ENCODE assay signal across 9 cellular contexts in the genomic region with DNA sequence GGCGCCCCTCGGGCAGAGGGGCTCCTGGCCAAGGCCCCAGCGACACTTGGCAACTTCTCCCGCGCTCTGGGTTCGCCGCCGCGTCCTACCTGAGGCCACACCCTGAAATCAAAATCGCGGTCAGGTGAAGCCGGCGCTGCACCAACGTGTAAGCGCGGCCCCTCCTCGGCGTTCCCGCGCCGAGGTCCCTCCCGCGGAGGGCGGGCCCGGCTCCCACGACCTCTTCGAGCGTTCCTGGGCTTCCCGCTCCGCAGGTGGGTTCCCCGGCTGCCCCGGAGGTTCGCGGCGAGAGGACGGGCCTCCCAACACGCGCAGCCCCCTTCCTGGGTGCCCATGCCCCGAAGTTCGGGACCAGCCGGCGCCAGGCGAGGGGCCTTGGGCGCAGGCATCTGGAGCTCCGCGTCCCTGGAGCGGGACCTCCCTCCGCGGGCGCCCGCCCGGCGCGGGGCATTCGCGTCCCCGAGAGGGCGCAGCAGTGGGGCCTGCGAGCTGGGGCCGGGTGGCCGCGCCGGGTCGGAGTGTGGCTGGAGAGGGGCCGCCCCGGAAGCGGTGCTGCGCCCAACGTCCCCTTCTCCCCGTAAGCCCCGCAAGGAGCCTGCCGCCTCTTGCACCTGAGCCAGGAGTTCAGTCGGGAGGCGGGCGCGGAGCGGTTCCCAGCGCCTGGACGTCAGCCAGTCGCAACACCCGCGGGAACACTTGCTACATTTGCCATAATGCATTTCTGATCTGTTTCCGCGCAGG. TPM values are rescaled to one million over a fixed set of nuclear protein-coding genes. Genes with fewer than 3 reads are reported as not detected.
DNase-seq lines count a peak whose midpoint lies in the region; ATAC-seq and TF ChIP-seq lines count a peak whose summit lies in the region.
"Had no signal": no experiment of that assay in that cellular context is flagged by ENCODE, and none has a peak within 500 bp of the region (broad histone marks: within the 10 kb centered on the region; RNA-seq: fewer than 3 reads in every experiment).

No MANE protein-coding gene starts in this region.

- H3K27ac Mint-ChIP-seq in Caco-2 (ENCODE audit: unreplicated experiment) (peak overlapping the region; percentile 56), IgD-negative memory B cell (peak overlapping the region in 1 of 3 donors; percentile 57)

- H3K27me3 Mint-ChIP-seq in Caco-2 (ENCODE audit: insufficient read depth, unreplicated experiment) (no peaks in the 10 kb centered on the region), IgD-negative memory B cell (peaks cover 17% of the 10 kb centered on the region)

- POLR2A ChIA-PET in Caco-2 (lab: Charles Lee), result interaction anchor here (0.6 kb wide), 1 partner anchor 41 kb away, joined by 3 read pairs; no protein-coding TSS in a partner anchor

- intact Hi-C loops in Caco-2 (cut with micrococcal nuclease; ENCODE audit: unreplicated experiment), result loop anchor here (2.0 kb wide), 1 partner anchor 14 kb away; the partner anchor contains the start of gene PAK6
- intact Hi-C loops in spleen (cut with DNase I; ENCODE audit: low total_unique reads), result no loop called here

- no peak for TF ChIP-seq POLR2A in spleen (IDR thresholded peaks at IDR 0.05)

- H3K4me3 Mint-ChIP-seq in Caco-2 (ENCODE audit: unreplicated experiment) (peak overlapping the region; percentile 86), IgD-negative memory B cell (peak overlapping the region; percentile 57 to 92 (median 84))

- no peak overlapping the region for H3K27ac ChIP-seq in spleen

- H3K9me3 Mint-ChIP-seq in Caco-2 (ENCODE audit: unreplicated experiment) (no peaks in the 10 kb centered on the region), IgD-negative memory B cell (peaks cover 0 to 1% (median 0%) of the 10 kb centered on the region in 3 donors)

- H3K9me3 ChIP-seq in Caco-2 (no peaks in the 10 kb centered on the region), adipocyte (ENCODE audit: control insufficient read depth, low read length) (no peaks in the 10 kb centered on the region), spleen (no peaks in the 10 kb centered on the region)

- H3K4me1 ChIP-seq in Caco-2 (peaks cover 17% of the 10 kb centered on the region), adipocyte (ENCODE audit: control insufficient read depth, insufficient read depth, low read length) (peaks cover 10% of the 10 kb centered on the region), spleen (peaks cover 0 to 22% (median 18%) of the 10 kb centered on the region in 6 donors)

- no TSS peak for BruUV-seq in Caco-2 (replicated peaks; lab: Mats Ljungman, UMichigan)

- 0 to 4% (median 2%) methylated on average over 36 to 84 of the region's 84 CpGs for WGBS in spleen, 5 donors

- no peak for ATAC-seq in GM21825 (IDR thresholded peaks at IDR 0.05; ENCODE audit: unreplicated experiment)

- no peaks in the 10 kb centered on the region for H3K27me3 ChIP-seq in Caco-2 (replicated peaks; ENCODE audit: control insufficient read depth, insufficient read depth, low read length)
- H3K27me3 ChIP-seq in adipocyte (replicated peaks; ENCODE audit: control insufficient read depth, insufficient read depth, low read length), result peaks cover 48% of the 10 kb centered on the region
- H3K27me3 ChIP-seq in spleen (replicated peaks in 1 of 7), result peaks cover 0 to 57% (median 32%) of the 10 kb centered on the region in 7 donors

- CTCF ChIA-PET in Caco-2 (lab: Charles Lee), result interaction anchor here (0.9 to 1.2 kb wide), 4 partner anchors 10 to 85 kb away, joined by 3 to 5 read pairs (median 4); no protein-coding TSS in a partner anchor

- H3K36me3 Mint-ChIP-seq in Caco-2 (ENCODE audit: insufficient read depth, unreplicated experiment) (peaks cover 19% of the 10 kb centered on the region), IgD-negative memory B cell (no peaks in the 10 kb centered on the region)

- H3K9ac ChIP-seq in adipocyte (ENCODE audit: low read length), result peak overlapping the region; percentile 41

- no peak for TF ChIP-seq CTCF in Caco-2 (IDR thresholded peaks at IDR 0.05; ENCODE audit: insufficient read depth in 1 of 2, low read depth in 1 of 2, low read length in 1 of 2, severe bottlenecking in 1 of 2, unreplicated experiment in 1 of 2)
- no peak for TF ChIP-seq CTCF in spleen (IDR thresholded peaks at IDR 0.05 in 8 of 11, conservative IDR thresholded peaks at IDR 0.05 in 3 of 11)

- DNase-seq in Caco-2, result peak in 1 of 2 experiments; percentile 69
- peak; percentile 33 for DNase-seq in adipocyte (ENCODE audit: low read depth)
- peak; percentile 75 for DNase-seq in iPS-NIHi11 (ENCODE audit: low spot score)
- peak; percentile 78 for DNase-seq in spleen
- no peak for DNase-seq in globus pallidus (ENCODE audit: low spot score)
- DNase-seq in NCI-H345 treated with DMSO at 0.1 percent for 48 hours (lab: John Stamatoyannopoulos, UW; ENCODE audit: unreplicated experiment), result no peak

- H3K4me1 Mint-ChIP-seq in Caco-2 (ENCODE audit: low read depth, unreplicated experiment) (peaks cover 8% of the 10 kb centered on the region), IgD-negative memory B cell (peaks cover 7 to 10% (median 9%) of the 10 kb centered on the region in 3 donors)

- no peaks in the 10 kb centered on the region; the same call in 1 of the 2 replicates for H3K36me3 ChIP-seq in Caco-2 (ENCODE audit: control insufficient read depth, insufficient read depth, low read length)
- H3K36me3 ChIP-seq in adipocyte (ENCODE audit: control insufficient read depth, insufficient read depth, low read length, severe bottlenecking), result no peaks in the 10 kb centered on the region
- no peaks in the 10 kb centered on the region for H3K36me3 ChIP-seq in spleen

- peak overlapping the region; percentile 58 for H3K4me3 ChIP-seq in Caco-2 (ENCODE audit: low read depth, low read length)
- H3K4me3 ChIP-seq in adipocyte (ENCODE audit: low read length), result peak overlapping the region; percentile 78
- peak overlapping the region; percentile 27 to 74 (median 48) for H3K4me3 ChIP-seq in spleen

RNA-seq across cellular contexts. Expression of gene PAK6, which starts 13.7 kb away (rescaled TPM):
- 19.9 and 20.7 TPM in 2 replicates for total RNA-seq in Caco-2 (2022)
- polyA plus RNA-seq in IgD-negative memory B cell, result not detected
- 1 to 10 TPM; 1.5 to 5.4 (median 2.0) TPM for total RNA-seq in spleen
- under 1 TPM; 0.24 to 0.46 (median 0.38) TPM for polyA plus RNA-seq in spleen

RNA-seq across cellular contexts. Expression of gene ANKRD63, which starts 30.3 kb away (rescaled TPM):
- total RNA-seq in Caco-2 (2022) (0.28 and 0.79 TPM in 2 replicates), spleen (not detected)
- polyA plus RNA-seq in IgD-negative memory B cell (not detected), spleen (not detected)
- total RNA-seq: myocyte had no signal

RNA-seq across cellular contexts. Expression of gene PLCB2, which starts 55.1 kb away (rescaled TPM):
- total RNA-seq in Caco-2 (2022), result 4.0 and 4.7 TPM in 2 replicates
- polyA plus RNA-seq in IgD-negative memory B cell, result 20.8 TPM
- 100 to 1,000 TPM; 175 to 247 (median 189) TPM for total RNA-seq in spleen
- polyA plus RNA-seq in spleen, result 100 to 1,000 TPM in 2 of 3 donors, 10 to 100 TPM in 1; 63.8 to 190 (median 168) TPM

Comparison
In these comparisons a context has a peak if more than half of its experiments do, and no peak if none do; other contexts are left out.
1. DNase-seq: peak in adipocyte (single experiment), iPS-NIHi11 (single experiment) and spleen (single experiment); none in globus pallidus (single experiment) and NCI-H345 treated with DMSO at 0.1 percent for 48 hours (single experiment).
2. RNA of gene PLCB2, which starts 55.1 kb away (total RNA-seq): 175 to 247 TPM in spleen; 4.0 to 4.7 TPM in Caco-2; every median in the first group is over 10 times any median in the second.
3. Peak in every context shown above with its lines, with median percentiles within 50 percentile points of each other: H3K4me3 ChIP-seq.